In genomic region chr11:66336234-66337102, GRCh38 we compare ENCODE assay signal across 1 cellular context.
TF ChIP-seq lines count a peak whose summit lies in the region.

Gene RIN1 (minus strand): TSS chr11:66336434. CDS start chr11:66336402, 32 bp downstream.

TF ChIP-seq in HepG2, 621 proteins besides CTCF, POLR2A, EP300 and RAD21 (continued from another document and continues in another):
- TF ChIP-seq ZBTB39 (CRISPR knock-in tag; IDR thresholded peaks at IDR 0.05) (0 out of 2 replicates have a peak, but pooled peaks have one; percentile 63), ZNF224 (CRISPR knock-in tag; IDR thresholded peaks at IDR 0.05) (peak; percentile 53; the same call in 1 of the 2 replicates), ZNF770 (CRISPR knock-in tag; IDR thresholded peaks at IDR 0.05) (peak; percentile 56; the same call in 1 of the 2 replicates), HNRNPL (IDR thresholded peaks at IDR 0.05; ENCODE audit: low read depth, low read length) (peak; percentile 79), HMGXB4 (CRISPR knock-in tag; IDR thresholded peaks at IDR 0.05; ENCODE audit: borderline replicate concordance in 1 of 2, low read depth in 1 of 2) (peak; percentile 86 to 91), SMAD3 (CRISPR knock-in tag; IDR thresholded peaks at IDR 0.05) (peak; percentile 83), HDAC6 (IDR thresholded peaks at IDR 0.05; ENCODE audit: low read depth, low read length) (no peak), ZNF687 (CRISPR knock-in tag; IDR thresholded peaks at IDR 0.05) (peak; percentile 85), ZNF816 (CRISPR knock-in tag; IDR thresholded peaks at IDR 0.05; ENCODE audit: borderline replicate concordance) (peak; percentile 90; the same call in 1 of the 2 replicates), MTA1 (CRISPR knock-in tag; IDR thresholded peaks at IDR 0.05; ENCODE audit: borderline replicate concordance) (peak; percentile 81; the same call in 1 of the 2 replicates), ARNT (IDR thresholded peaks at IDR 0.05) (no peak), KDM6A (CRISPR knock-in tag; IDR thresholded peaks at IDR 0.05; ENCODE audit: low read depth) (peak; percentile 71; the same call in 1 of the 2 replicates), ZBTB1 (CRISPR knock-in tag; IDR thresholded peaks at IDR 0.05; ENCODE audit: borderline replicate concordance) (peak; percentile 33; the same call in 1 of the 2 replicates), ZNF331 (CRISPR knock-in tag; IDR thresholded peaks at IDR 0.05) (0 out of 2 replicates have a peak, but pooled peaks have one; percentile 54), ZNF326 (CRISPR knock-in tag; IDR thresholded peaks at IDR 0.05; ENCODE audit: borderline replicate concordance) (no peak), RARA (CRISPR knock-in tag; IDR thresholded peaks at IDR 0.05) (peak; percentile 61), MXD4 (CRISPR knock-in tag; IDR thresholded peaks at IDR 0.05) (peak; percentile 90), TARDBP (CRISPR knock-in tag; IDR thresholded peaks at IDR 0.05) (peak; percentile 91), MNT (IDR thresholded peaks at IDR 0.05) (peak; percentile 82), GABPB1 (CRISPR knock-in tag; IDR thresholded peaks at IDR 0.05) (peak; percentile 81), ETV6 (CRISPR knock-in tag; conservative IDR thresholded peaks at IDR 0.05) (no peak), DMAP1 (CRISPR knock-in tag; IDR thresholded peaks at IDR 0.05) (peak; percentile 69), TBX3 (IDR thresholded peaks at IDR 0.05; ENCODE audit: borderline replicate concordance) (peak; percentile 93), ZNF574 (CRISPR knock-in tag; IDR thresholded peaks at IDR 0.05) (peak; percentile 90), CREB1 (IDR thresholded peaks at IDR 0.05) (no peak), CREB1 (CRISPR knock-in tag; IDR thresholded peaks at IDR 0.05) (peak; percentile 82), SRSF1 (optimal IDR thresholded peaks at IDR 0.05; ENCODE audit: low read depth, low read length) (peak; percentile 79), ZNF230 (CRISPR knock-in tag; IDR thresholded peaks at IDR 0.05) (no peak), SP4 (CRISPR knock-in tag; IDR thresholded peaks at IDR 0.05) (peak; percentile 80), ZNF547 (CRISPR knock-in tag; IDR thresholded peaks at IDR 0.05) (0 out of 2 replicates have a peak, but pooled peaks have one; percentile 34), U2AF1 (optimal IDR thresholded peaks at IDR 0.05; ENCODE audit: low read depth, low read length) (peak; percentile 96), STAG1 (CRISPR knock-in tag; IDR thresholded peaks at IDR 0.05) (peak; percentile 89), AKAP8 (CRISPR knock-in tag; IDR thresholded peaks at IDR 0.05) (peak; percentile 86), HMGXB3 (CRISPR knock-in tag; IDR thresholded peaks at IDR 0.05; ENCODE audit: borderline replicate concordance) (peak; percentile 68; the same call in 1 of the 2 replicates), ATRX (CRISPR knock-in tag; IDR thresholded peaks at IDR 0.05; ENCODE audit: borderline replicate concordance) (no peak), ZFP90 (CRISPR knock-in tag; IDR thresholded peaks at IDR 0.05; ENCODE audit: borderline replicate concordance) (0 out of 2 replicates have a peak, but pooled peaks have one; percentile 79), CREM (IDR thresholded peaks at IDR 0.05) (peak; percentile 61; the same call in 1 of the 2 replicates), CREM (CRISPR knock-in tag; IDR thresholded peaks at IDR 0.05) (no peak), SALL1 (CRISPR knock-in tag; IDR thresholded peaks at IDR 0.05) (peak; percentile 93), ZMYM3 (CRISPR knock-in tag; IDR thresholded peaks at IDR 0.05) (peak; percentile 82; the same call in 1 of the 2 replicates), U2AF2 (IDR thresholded peaks at IDR 0.05; ENCODE audit: low read depth, low read length) (no peak), THRA (CRISPR knock-in tag; IDR thresholded peaks at IDR 0.05; ENCODE audit: borderline replicate concordance) (peak; percentile 65; the same call in 1 of the 2 replicates)
